In the genomic region with DNA sequence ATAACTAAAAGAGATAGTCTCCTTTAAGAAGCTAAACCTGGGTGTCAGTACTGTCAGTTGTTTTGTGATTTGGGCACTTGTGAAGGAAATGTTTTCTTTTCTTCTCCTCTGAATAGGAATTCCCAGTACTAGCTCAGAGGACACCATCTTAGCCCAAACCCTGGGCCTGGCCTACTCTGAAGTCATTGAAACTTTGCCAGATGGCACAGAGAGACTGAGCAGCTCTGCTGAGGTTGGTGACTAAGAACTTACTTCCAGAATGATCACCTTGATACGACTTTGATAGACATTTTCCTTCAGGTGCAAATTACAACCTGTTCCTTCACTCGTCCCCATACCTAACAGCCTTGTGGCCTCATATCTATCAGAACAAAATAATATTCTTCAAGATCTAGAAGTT, we compare ENCODE assay signal across 19 cellular contexts.
DNase-seq lines count a peak whose midpoint lies in the region; ATAC-seq and TF ChIP-seq lines count a peak whose summit lies in the region.
"Had no signal": no experiment of that assay in that cellular context is flagged by ENCODE, and none has a peak within 500 bp of the region (broad histone marks: within the 10 kb centered on the region; RNA-seq: fewer than 3 reads in every experiment).

No MANE protein-coding gene starts in this region.

- no peak overlapping the region for H3K27ac Mint-ChIP-seq in activated T-cell treated with anti-CD3 and anti-CD28 coated beads, Interleukin-2, amount 50 U/mL, for 72 hours
- no peak overlapping the region for H3K27ac Mint-ChIP-seq in activated CD8-positive, alpha-beta T cell treated with anti-CD3 and anti-CD28 coated beads, Interleukin-2, amount 10 ng/mL, durations not matched to agents 7 days and 5 days
- H3K27ac Mint-ChIP-seq: B cell had no signal

- peak; percentile 26 to 29 for DNase-seq in activated T-cell treated with anti-CD3 and anti-CD28 coated beads, Interleukin-2, amount 50 U/mL, for 72 hours
- DNase-seq in activated T-cell treated with anti-CD3 and anti-CD28 coated beads, Interleukin-2, amount 50 U/mL, for 48 hours, result no peak
- DNase-seq in GM12865 (ENCODE audit: low read depth), result peak; percentile 11
- peak; percentile 41 for DNase-seq in PC-3
- no peak for DNase-seq in left lobe of liver (ENCODE audit: low spot score)
- no peak for DNase-seq in activated CD8-positive, alpha-beta T cell treated with anti-CD3 and anti-CD28 coated beads, Interleukin-2, amount 10 ng/mL, durations not matched to agents 7 days and 5 days
- DNase-seq in NCI-H1436 (lab: John Stamatoyannopoulos, UW), result no peak
- DNase-seq: Karpas-422, MG63, NCI-H1417, NCI-H187, NCI-H446, NCI-H526, OCI-M1 had no signal

- H4K20me1 ChIP-seq in PC-3 (ENCODE audit: low read length), result no peaks in the 10 kb centered on the region

- H3K27ac ChIP-seq in PC-3 (ENCODE audit: low read length), result no peak overlapping the region
- H3K27ac ChIP-seq: A549, SJSA1 had no signal

- peaks cover 17% of the 10 kb centered on the region for H3K4me1 Mint-ChIP-seq in activated T-cell treated with anti-CD3 and anti-CD28 coated beads, Interleukin-2, amount 50 U/mL, for 72 hours (ENCODE audit: low read depth)
- H3K4me1 Mint-ChIP-seq in activated CD8-positive, alpha-beta T cell treated with anti-CD3 and anti-CD28 coated beads, Interleukin-2, amount 10 ng/mL, durations not matched to agents 7 days and 5 days (ENCODE audit: low read depth), result no peaks in the 10 kb centered on the region
- H3K4me1 Mint-ChIP-seq: B cell, CD14-positive monocyte had no signal

- no peak overlapping the region for H3K4me2 ChIP-seq in PC-3 (ENCODE audit: low read length)
- H3K4me2 ChIP-seq: A549 had no signal

- H3K36me3 Mint-ChIP-seq in activated T-cell treated with anti-CD3 and anti-CD28 coated beads, Interleukin-2, amount 50 U/mL, for 72 hours (ENCODE audit: insufficient read depth in 2 of 2), result peaks cover 7 to 14% of the 10 kb centered on the region in 2 donors
- H3K36me3 Mint-ChIP-seq in activated CD8-positive, alpha-beta T cell treated with anti-CD3 and anti-CD28 coated beads, Interleukin-2, amount 10 ng/mL, durations not matched to agents 7 days and 5 days (ENCODE audit: low read depth), result peaks cover 33% of the 10 kb centered on the region

- CTCF ChIA-PET in PC-3 (lab: Charles Lee), result no interaction called here
- CTCF ChIA-PET in activated CD8-positive, alpha-beta T cell treated with anti-CD3 and anti-CD28 coated beads, Interleukin-2, amount 10 ng/mL, durations not matched to agents 7 days and 5 days (lab: Charles Lee), result no interaction called here

- no peak overlapping the region for H3K9ac ChIP-seq in PC-3 (ENCODE audit: low read length)

- POLR2A ChIA-PET in PC-3 (lab: Charles Lee; ENCODE audit: unreplicated experiment), result no interaction called here
- POLR2A ChIA-PET in activated CD8-positive, alpha-beta T cell treated with anti-CD3 and anti-CD28 coated beads, Interleukin-2, amount 10 ng/mL, durations not matched to agents 7 days and 5 days (lab: Charles Lee), result no interaction called here

- no peak overlapping the region for H3K4me3 Mint-ChIP-seq in activated T-cell treated with anti-CD3 and anti-CD28 coated beads, Interleukin-2, amount 50 U/mL, for 72 hours
- no peak overlapping the region for H3K4me3 Mint-ChIP-seq in activated CD8-positive, alpha-beta T cell treated with anti-CD3 and anti-CD28 coated beads, Interleukin-2, amount 10 ng/mL, durations not matched to agents 7 days and 5 days
- H3K4me3 Mint-ChIP-seq: B cell, CD14-positive monocyte had no signal

- no peaks in the 10 kb centered on the region for H3K9me3 ChIP-seq in PC-3 (ENCODE audit: low read length)
- H3K9me3 ChIP-seq: MG63, SJSA1 had no signal

- no peaks in the 10 kb centered on the region for H3K27me3 Mint-ChIP-seq in activated T-cell treated with anti-CD3 and anti-CD28 coated beads, Interleukin-2, amount 50 U/mL, for 72 hours (ENCODE audit: low read depth)
- H3K27me3 Mint-ChIP-seq in activated CD8-positive, alpha-beta T cell treated with anti-CD3 and anti-CD28 coated beads, Interleukin-2, amount 10 ng/mL, durations not matched to agents 7 days and 5 days (ENCODE audit: low read depth), result no peaks in the 10 kb centered on the region
- H3K27me3 Mint-ChIP-seq: B cell had no signal

- ATAC-seq in activated T-cell treated with anti-CD3 and anti-CD28 coated beads, Interleukin-2, amount 50 U/mL, for 72 hours (replicated peaks in 1 of 2), result peak; percentile 86 to 92
- peak; percentile 53; the same call in 1 of the 2 replicates for ATAC-seq in PC-3
- peak; percentile 30 for ATAC-seq in left lobe of liver
- ATAC-seq in activated CD8-positive, alpha-beta T cell treated with anti-CD3 and anti-CD28 coated beads, Interleukin-2, amount 10 ng/mL, durations not matched to agents 7 days and 5 days, result no peak
- ATAC-seq: A549, Right ventricle myocardium inferior had no signal

- no peaks in the 10 kb centered on the region for H3K9me3 Mint-ChIP-seq in activated T-cell treated with anti-CD3 and anti-CD28 coated beads, Interleukin-2, amount 50 U/mL, for 72 hours
- no peaks in the 10 kb centered on the region for H3K9me3 Mint-ChIP-seq in activated CD8-positive, alpha-beta T cell treated with anti-CD3 and anti-CD28 coated beads, Interleukin-2, amount 10 ng/mL, durations not matched to agents 7 days and 5 days (ENCODE audit: insufficient read depth)

- intact Hi-C loops in PC-3 (cut with micrococcal nuclease), result no loop called here

- peaks cover 11% of the 10 kb centered on the region for H3K4me1 ChIP-seq in PC-3 (ENCODE audit: insufficient read depth, low read length)
- H3K4me1 ChIP-seq: A549, SJSA1 had no signal

- no peaks in the 10 kb centered on the region for H3K9me2 ChIP-seq in PC-3 (replicated peaks; ENCODE audit: low read length)

- no peak overlapping the region for H2AFZ ChIP-seq in PC-3 (ENCODE audit: low read length)

- H3F3A ChIP-seq in PC-3 (ENCODE audit: low read length, unreplicated experiment), result no peaks in the 10 kb centered on the region

- H3K36me3 ChIP-seq in PC-3 (ENCODE audit: low read depth, low read length), result peaks cover 12% of the 10 kb centered on the region
- H3K36me3 ChIP-seq: MG63 had no signal

- H3K27me3 ChIP-seq in PC-3 (ENCODE audit: low read length), result no peaks in the 10 kb centered on the region
- H3K27me3 ChIP-seq: MG63, SJSA1 had no signal

- BruUV-seq in PC-3 (replicated peaks; lab: Mats Ljungman, UMichigan), result no TSS peak

- H3K4me3 ChIP-seq in GM12865 (ENCODE audit: low read depth, low read length) (no peak overlapping the region), PC-3 (ENCODE audit: low read length) (no peak overlapping the region)
- H3K4me3 ChIP-seq: A549, MG63, SJSA1 had no signal

- TF ChIP-seq CTCF in GM12865 (IDR thresholded peaks at IDR 0.05; ENCODE audit: insufficient read depth, low read depth, low read length, missing control alignments), result no peak
- TF ChIP-seq CTCF in PC-3 (conservative IDR thresholded peaks at IDR 0.05; ENCODE audit: low read depth, low read length), result no peak

- H3K79me2 ChIP-seq in PC-3 (ENCODE audit: low read length), result no peaks in the 10 kb centered on the region

Comparison
In these comparisons a context has a peak if more than half of its experiments do, and no peak if none do; other contexts are left out.
1. DNase-seq: peak in activated T-cell treated with anti-CD3 and anti-CD28 coated beads, Interleukin-2, amount 50 U/mL, for 72 hours (2 of 2), GM12865 (single experiment) and PC-3 (single experiment); none in activated T-cell treated with anti-CD3 and anti-CD28 coated beads, Interleukin-2, amount 50 U/mL, for 48 hours (0 of 2), left lobe of liver (single experiment), activated CD8-positive, alpha-beta T cell treated with anti-CD3 and anti-CD28 coated beads, Interleukin-2, amount 10 ng/mL, durations not matched to agents 7 days and 5 days (single experiment) and NCI-H1436 (single experiment).